In the genomic region with DNA sequence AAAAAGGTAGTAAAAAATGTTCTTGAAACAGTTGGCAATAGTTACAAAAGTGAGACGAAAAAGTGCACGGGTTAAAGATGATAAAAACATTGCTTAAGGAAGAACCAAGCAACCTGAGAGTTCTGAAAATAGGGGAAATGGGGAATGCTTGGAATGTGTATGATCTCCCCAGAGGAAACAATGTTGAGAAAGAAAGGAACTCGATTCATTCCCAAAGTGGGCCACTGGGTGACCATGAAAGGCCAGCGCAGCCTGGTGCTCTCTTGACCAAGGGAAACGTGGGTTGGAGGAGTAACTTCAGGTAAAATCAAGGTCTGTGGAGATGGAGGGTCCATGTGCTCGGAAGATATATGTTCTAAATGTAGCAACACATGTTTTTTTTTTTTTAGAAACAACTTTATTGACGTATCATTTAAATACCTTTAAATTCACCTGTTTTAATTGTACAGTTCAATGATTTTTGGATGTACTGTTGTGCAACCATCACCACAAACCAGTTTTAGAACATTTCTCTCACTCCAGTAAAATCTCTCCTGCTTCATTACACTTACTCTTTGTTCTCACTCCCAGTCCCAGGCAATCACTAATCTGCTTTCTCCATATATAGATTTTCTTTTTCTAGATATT, we compare ENCODE assay signal across 21 cellular contexts. TPM values are rescaled to one million over a fixed set of nuclear protein-coding genes. Genes with fewer than 3 reads are reported as not detected.
A peak's percentile ranks its signal among the peaks of the same experiment; 100 is the strongest.
DNase-seq lines count a peak whose midpoint lies in the region; ATAC-seq and TF ChIP-seq lines count a peak whose summit lies in the region.
"Had no signal": no experiment of that assay in that cellular context is flagged by ENCODE, and none has a peak within 500 bp of the region (broad histone marks: within the 10 kb centered on the region; RNA-seq: fewer than 3 reads in every experiment).

No MANE protein-coding gene starts in this region.

- CTCF ChIA-PET in activated naive CD4-positive, alpha-beta T cell treated with anti-CD3 and anti-CD28 coated beads for 36 hours (lab: Charles Lee): interaction anchor here (1.3 kb wide), 1 partner anchor 20 kb away, joined by 3 read pairs; no protein-coding TSS in a partner anchor

- peak overlapping the region; percentile 89 for H3K27ac Mint-ChIP-seq in activated naive CD4-positive, alpha-beta T cell treated with anti-CD3 and anti-CD28 coated beads, Interleukin-2, amount 50 U/mL, for 24 hours
- no peak overlapping the region for H3K27ac Mint-ChIP-seq in activated naive CD4-positive, alpha-beta T cell treated with anti-CD3 and anti-CD28 coated beads for 36 hours
- peak overlapping the region; percentile 69 for H3K27ac Mint-ChIP-seq in activated T-helper 1 cell treated with anti-CD3 and anti-CD28 coated beads, Interleukin-12 subunit alpha, Interleukin-12 subunit beta, Interleukin-2, Interleukin-4 antibody, amounts not matched to agents 30 ng/mL and 10 ng/mL and 1 ng/mL, durations not matched to agents 14 hours and 24 hours and 36 hours
- peak overlapping the region; percentile 38 to 87 for H3K27ac Mint-ChIP-seq in stimulated activated naive CD8-positive, alpha-beta T cell treated with anti-CD3 and anti-CD28 coated beads, Interleukin-15, amount 100 ng/mL, for 72 hours
- H3K27ac Mint-ChIP-seq: memory B cell had no signal

- H3K4me1 Mint-ChIP-seq in activated naive CD4-positive, alpha-beta T cell treated with anti-CD3 and anti-CD28 coated beads, Interleukin-2, amount 50 U/mL, for 24 hours: peaks cover 79% of the 10 kb centered on the region
- H3K4me1 Mint-ChIP-seq in activated naive CD4-positive, alpha-beta T cell treated with anti-CD3 and anti-CD28 coated beads for 36 hours (ENCODE audit: low read depth): peaks cover 66% of the 10 kb centered on the region
- H3K4me1 Mint-ChIP-seq in activated T-helper 1 cell treated with anti-CD3 and anti-CD28 coated beads, Interleukin-12 subunit alpha, Interleukin-12 subunit beta, Interleukin-2, Interleukin-4 antibody, amounts not matched to agents 30 ng/mL and 10 ng/mL and 1 ng/mL, durations not matched to agents 14 hours and 24 hours and 36 hours (ENCODE audit: low read depth): peaks cover 68% of the 10 kb centered on the region
- H3K4me1 Mint-ChIP-seq in stimulated activated naive CD8-positive, alpha-beta T cell treated with anti-CD3 and anti-CD28 coated beads, Interleukin-15, amount 100 ng/mL, for 72 hours: peaks cover 73% of the 10 kb centered on the region

- no peaks in the 10 kb centered on the region for H3K9me3 Mint-ChIP-seq in activated naive CD4-positive, alpha-beta T cell treated with anti-CD3 and anti-CD28 coated beads, Interleukin-2, amount 50 U/mL, for 24 hours
- no peaks in the 10 kb centered on the region for H3K9me3 Mint-ChIP-seq in activated naive CD4-positive, alpha-beta T cell treated with anti-CD3 and anti-CD28 coated beads for 36 hours
- no peaks in the 10 kb centered on the region for H3K9me3 Mint-ChIP-seq in activated T-helper 1 cell treated with anti-CD3 and anti-CD28 coated beads, Interleukin-12 subunit alpha, Interleukin-12 subunit beta, Interleukin-2, Interleukin-4 antibody, amounts not matched to agents 30 ng/mL and 10 ng/mL and 1 ng/mL, durations not matched to agents 14 hours and 24 hours and 36 hours
- H3K9me3 Mint-ChIP-seq in stimulated activated naive CD8-positive, alpha-beta T cell treated with anti-CD3 and anti-CD28 coated beads, Interleukin-15, amount 100 ng/mL, for 72 hours: no peaks in the 10 kb centered on the region
- H3K9me3 Mint-ChIP-seq: memory B cell had no signal

- peaks cover 18% of the 10 kb centered on the region for H3K36me3 Mint-ChIP-seq in activated naive CD4-positive, alpha-beta T cell treated with anti-CD3 and anti-CD28 coated beads, Interleukin-2, amount 50 U/mL, for 24 hours
- H3K36me3 Mint-ChIP-seq in activated naive CD4-positive, alpha-beta T cell treated with anti-CD3 and anti-CD28 coated beads for 36 hours (ENCODE audit: low read depth): peaks cover 3% of the 10 kb centered on the region
- H3K36me3 Mint-ChIP-seq in activated T-helper 1 cell treated with anti-CD3 and anti-CD28 coated beads, Interleukin-12 subunit alpha, Interleukin-12 subunit beta, Interleukin-2, Interleukin-4 antibody, amounts not matched to agents 30 ng/mL and 10 ng/mL and 1 ng/mL, durations not matched to agents 14 hours and 24 hours and 36 hours (ENCODE audit: low read depth): peaks cover 33% of the 10 kb centered on the region

- H3K4me3 Mint-ChIP-seq in activated naive CD4-positive, alpha-beta T cell treated with anti-CD3 and anti-CD28 coated beads, Interleukin-2, amount 50 U/mL, for 24 hours: peak overlapping the region; percentile 56
- no peak overlapping the region for H3K4me3 Mint-ChIP-seq in activated naive CD4-positive, alpha-beta T cell treated with anti-CD3 and anti-CD28 coated beads for 36 hours
- no peak overlapping the region for H3K4me3 Mint-ChIP-seq in activated T-helper 1 cell treated with anti-CD3 and anti-CD28 coated beads, Interleukin-12 subunit alpha, Interleukin-12 subunit beta, Interleukin-2, Interleukin-4 antibody, amounts not matched to agents 30 ng/mL and 10 ng/mL and 1 ng/mL, durations not matched to agents 14 hours and 24 hours and 36 hours
- H3K4me3 Mint-ChIP-seq in stimulated activated naive CD8-positive, alpha-beta T cell treated with anti-CD3 and anti-CD28 coated beads, Interleukin-15, amount 100 ng/mL, for 72 hours: peak overlapping the region; percentile 15 to 75
- H3K4me3 Mint-ChIP-seq: memory B cell had no signal

- TF ChIP-seq CTCF in GM20000 (IDR thresholded peaks at IDR 0.05; ENCODE audit: extremely low read depth, missing control alignments): no peak

- DNase-seq in activated naive CD4-positive, alpha-beta T cell treated with anti-CD3 and anti-CD28 coated beads for 36 hours: no peak
- no peak for DNase-seq in activated T-helper 1 cell treated with anti-CD3 and anti-CD28 coated beads, Interleukin-12 subunit alpha, Interleukin-12 subunit beta, Interleukin-2, Interleukin-4 antibody, amounts not matched to agents 30 ng/mL and 10 ng/mL and 1 ng/mL, durations not matched to agents 14 hours and 24 hours and 36 hours (ENCODE audit: low spot score)
- DNase-seq in iPS-NIHi11 (ENCODE audit: low spot score) (peak; percentile 30), NCI-H2029 treated with DMSO at 0.1 percent for 48 hours (lab: John Stamatoyannopoulos, UW) (no peak), hepatic stellate cell (ENCODE audit: low spot score) (no peak), GM20000 (ENCODE audit: low spot score) (no peak)
- DNase-seq in stimulated activated naive CD8-positive, alpha-beta T cell treated with anti-CD3 and anti-CD28 coated beads, Interleukin-15, amount 100 ng/mL, for 72 hours: no peak
- DNase-seq: activated CD4-positive, alpha-beta T cell treated with anti-CD3 and anti-CD28 coated beads, Interleukin-2, amount 50 U/mL, for 4 hours; activated naive CD4-positive, alpha-beta T cell treated with anti-CD3 and anti-CD28 coated beads, Interleukin-2, amount 50 U/mL, for 16 hours; BE2C; Calu3; caudate nucleus; IMR-90; left colon; NCI-H1092 treated with DMSO at 0.1 percent for 48 hours; NCI-H1930; NCI-H345 had no signal

- no peaks in the 10 kb centered on the region for H3K27me3 Mint-ChIP-seq in activated naive CD4-positive, alpha-beta T cell treated with anti-CD3 and anti-CD28 coated beads, Interleukin-2, amount 50 U/mL, for 24 hours
- H3K27me3 Mint-ChIP-seq in activated naive CD4-positive, alpha-beta T cell treated with anti-CD3 and anti-CD28 coated beads for 36 hours (ENCODE audit: low read depth): no peaks in the 10 kb centered on the region
- no peaks in the 10 kb centered on the region for H3K27me3 Mint-ChIP-seq in activated T-helper 1 cell treated with anti-CD3 and anti-CD28 coated beads, Interleukin-12 subunit alpha, Interleukin-12 subunit beta, Interleukin-2, Interleukin-4 antibody, amounts not matched to agents 30 ng/mL and 10 ng/mL and 1 ng/mL, durations not matched to agents 14 hours and 24 hours and 36 hours (ENCODE audit: insufficient read depth)
- H3K27me3 Mint-ChIP-seq in stimulated activated naive CD8-positive, alpha-beta T cell treated with anti-CD3 and anti-CD28 coated beads, Interleukin-15, amount 100 ng/mL, for 72 hours: no peaks in the 10 kb centered on the region
- H3K27me3 Mint-ChIP-seq: memory B cell had no signal

- intact Hi-C loops in activated naive CD4-positive, alpha-beta T cell treated with anti-CD3 and anti-CD28 coated beads for 36 hours (cut with micrococcal nuclease): no loop called here
- intact Hi-C loops in activated T-helper 1 cell treated with anti-CD3 and anti-CD28 coated beads, Interleukin-12 subunit alpha, Interleukin-12 subunit beta, Interleukin-2, Interleukin-4 antibody, amounts not matched to agents 30 ng/mL and 10 ng/mL and 1 ng/mL, durations not matched to agents 14 hours and 24 hours and 36 hours (cut with micrococcal nuclease): loop anchor here (1.0 kb wide), 1 partner anchor 157 kb away; no protein-coding TSS in a partner anchor

- ATAC-seq in stimulated activated naive CD8-positive, alpha-beta T cell treated with anti-CD3 and anti-CD28 coated beads, Interleukin-15, amount 100 ng/mL, for 72 hours: no peak
- ATAC-seq: HCT116, left colon, SK-N-SH treated with all-trans-retinoic acid at 6 μM for 48 hours had no signal

RNA-seq across cellular contexts. Expression of a gene that starts 34.5 kb away (rescaled TPM):
- 10 to 100 TPM; 31.4 to 31.9 TPM for total RNA-seq in activated naive CD4-positive, alpha-beta T cell treated with anti-CD3 and anti-CD28 coated beads for 36 hours
- 50.9 and 51.4 TPM in 2 replicates for total RNA-seq in activated T-helper 1 cell treated with anti-CD3 and anti-CD28 coated beads, Interleukin-12 subunit alpha, Interleukin-12 subunit beta, Interleukin-2, Interleukin-4 antibody, amounts not matched to agents 30 ng/mL and 10 ng/mL and 1 ng/mL, durations not matched to agents 14 hours and 24 hours and 36 hours

Comparison
In these comparisons a context has a peak if more than half of its experiments do, and no peak if none do; other contexts are left out.
1. H3K4me3 Mint-ChIP-seq: peak in activated naive CD4-positive, alpha-beta T cell treated with anti-CD3 and anti-CD28 coated beads, Interleukin-2, amount 50 U/mL, for 24 hours (single experiment) and stimulated activated naive CD8-positive, alpha-beta T cell treated with anti-CD3 and anti-CD28 coated beads, Interleukin-15, amount 100 ng/mL, for 72 hours (2 of 2); none in activated naive CD4-positive, alpha-beta T cell treated with anti-CD3 and anti-CD28 coated beads for 36 hours (single experiment) and activated T-helper 1 cell treated with anti-CD3 and anti-CD28 coated beads, Interleukin-12 subunit alpha, Interleukin-12 subunit beta, Interleukin-2, Interleukin-4 antibody, amounts not matched to agents 30 ng/mL and 10 ng/mL and 1 ng/mL, durations not matched to agents 14 hours and 24 hours and 36 hours (single experiment).